Comparison of ENCODE assay signal across 20 cellular contexts in the genomic region with DNA sequence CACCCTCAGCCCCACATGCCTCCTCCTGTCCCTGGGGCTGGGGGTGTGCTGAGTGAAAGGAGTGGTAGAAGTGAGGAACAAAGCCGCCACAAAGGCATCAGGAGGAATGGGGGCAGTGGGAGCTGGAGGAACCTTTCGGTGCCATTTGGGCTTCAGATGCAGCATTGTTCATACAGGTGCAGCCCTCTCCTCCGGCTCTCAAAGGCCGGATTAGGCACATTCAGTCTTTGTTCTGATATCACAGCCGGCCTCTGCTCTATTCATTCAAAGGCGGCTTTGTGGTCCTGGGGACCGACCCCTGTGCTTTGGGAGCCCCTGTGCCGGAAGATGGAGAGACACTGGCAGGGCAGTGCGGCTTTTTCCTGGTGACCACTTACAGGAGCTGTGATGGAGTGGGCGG.
"Had no signal": no experiment of that assay in that cellular context is flagged by ENCODE, and none has a peak within 500 bp of the region (broad histone marks: within the 10 kb centered on the region; RNA-seq: fewer than 3 reads in every experiment).

No MANE protein-coding gene starts in this region.

- H3K79me2 ChIP-seq: hepatocyte, parathyroid adenoma had no signal

- DNase-seq: effector CD4-positive, alpha-beta T cell; foreskin melanocyte; head of caudate nucleus; left colon; left ventricle myocardium superior; mesenchymal stem cell; naive B cell; psoas muscle; retina; right lobe of liver; stimulated activated CD4-positive, alpha-beta T cell treated with anti-CD3 and anti-CD28 coated beads, Interleukin-1b, Interleukin-23, amount 100 ng/mL, for 48 hours; stimulated activated CD4-positive, alpha-beta T cell treated with anti-CD3 and anti-CD28 coated beads, Interleukin-4, amount 100 ng/mL, for 24 hours; stimulated activated naive CD4-positive, alpha-beta T cell; stomach; trophoblast cell had no signal

- H3K4me2 ChIP-seq: hepatocyte had no signal

- H3K9me3 Mint-ChIP-seq: dendritic cell treated with granulocyte-macrophage colony-stimulating factor and Interleukin-4, amounts not matched to agents 40 ng/mL and 50 ng/mL, for 4 days; naive B cell had no signal

- H3K4me1 Mint-ChIP-seq: naive B cell had no signal

- H3K27ac Mint-ChIP-seq: dendritic cell treated with granulocyte-macrophage colony-stimulating factor and Interleukin-4, amounts not matched to agents 40 ng/mL and 50 ng/mL, for 4 days; naive B cell had no signal

- H2AFZ ChIP-seq: hepatocyte, parathyroid adenoma had no signal

- H3K27me3 ChIP-seq: hepatocyte, right lobe of liver had no signal

- H3K36me3 ChIP-seq: right lobe of liver, stomach, thoracic aorta had no signal

- H3K4me1 ChIP-seq: parathyroid adenoma, psoas muscle had no signal

- H3K4me3 Mint-ChIP-seq: dendritic cell treated with granulocyte-macrophage colony-stimulating factor and Interleukin-4, amounts not matched to agents 40 ng/mL and 50 ng/mL, for 4 days had no signal

- H3K36me3 Mint-ChIP-seq: naive B cell had no signal

- H3K27ac ChIP-seq: hepatocyte, parathyroid adenoma, psoas muscle, stomach, thoracic aorta had no signal

- ATAC-seq: left colon, left ventricle myocardium superior, psoas muscle had no signal

- H3K4me3 ChIP-seq: hepatocyte, lung, psoas muscle, right lobe of liver, stomach, thoracic aorta had no signal

- H3K9me3 ChIP-seq: psoas muscle, right lobe of liver, stomach, thoracic aorta had no signal
